Comparison of ENCODE assay signal across 8 cellular contexts in genomic region chr22:31497148-31497938, GRCh38. TPM values are rescaled to one million over a fixed set of nuclear protein-coding genes. Genes with fewer than 3 reads are reported as not detected.
DNase-seq lines count a peak whose midpoint lies in the region; ATAC-seq and TF ChIP-seq lines count a peak whose summit lies in the region.

No MANE protein-coding gene starts in this region.

- H3K27me3 ChIP-seq in liver (ENCODE audit: control insufficient read depth in 4 of 4, insufficient read depth in 4 of 4, low read length in 3 of 4) (no peaks in the 10 kb centered on the region), tibial nerve (no peaks in the 10 kb centered on the region)

- TF ChIP-seq CTCF in liver (IDR thresholded peaks at IDR 0.05; ENCODE audit: low read depth, low read length, missing input control), result no peak
- no peak for TF ChIP-seq CTCF in tibial nerve (IDR thresholded peaks at IDR 0.05)

- intact Hi-C loops in activated naive CD4-positive, alpha-beta T cell treated with anti-CD3 and anti-CD28 coated beads for 36 hours (cut with micrococcal nuclease), result loop anchor here (1.0 to 10.0 kb wide), 4 partner anchors 29 to 283 kb away; partner anchors contain the start of genes DRG1, LIMK2 and PATZ1

- no peak for TF ChIP-seq POLR2A in tibial nerve (IDR thresholded peaks at IDR 0.05)

- H3K4me1 ChIP-seq in liver (ENCODE audit: control insufficient read depth in 4 of 4, insufficient read depth in 4 of 4, low read length in 3 of 4) (peaks cover 0 to 13% (median 6%) of the 10 kb centered on the region in 4 donors), tibial nerve (peaks cover 0 to 25% (median 0%) of the 10 kb centered on the region in 4 donors)

- H3K36me3 Mint-ChIP-seq in activated naive CD4-positive, alpha-beta T cell treated with anti-CD3 and anti-CD28 coated beads for 36 hours (ENCODE audit: low read depth), result peaks cover 21% of the 10 kb centered on the region
- H3K36me3 Mint-ChIP-seq in activated naive CD8-positive, alpha-beta T cell treated with anti-CD3 and anti-CD28 coated beads, Interleukin-2, amount 50 U/mL, for 24 hours (ENCODE audit: low read depth), result peaks cover 36% of the 10 kb centered on the region

- H3K4me3 ChIP-seq in liver (ENCODE audit: low read depth in 1 of 3, low read length in 3 of 3) (peak overlapping the region; percentile 75 to 88 (median 78)), tibial nerve (peak overlapping the region; percentile 66 to 97 (median 70))

- WGBS in liver, result 78% methylated on average over 10 of the region's 10 CpGs
- 85 to 87% methylated on average over 10 of the region's 10 CpGs for WGBS in tibial nerve, 2 donors

- peak overlapping the region; percentile 94 for H3K27ac Mint-ChIP-seq in activated naive CD4-positive, alpha-beta T cell treated with anti-CD3 and anti-CD28 coated beads for 36 hours
- peak overlapping the region; percentile 81 for H3K27ac Mint-ChIP-seq in activated naive CD8-positive, alpha-beta T cell treated with anti-CD3 and anti-CD28 coated beads, Interleukin-2, amount 50 U/mL, for 24 hours

- ATAC-seq in activated naive CD8-positive, alpha-beta T cell treated with anti-CD3 and anti-CD28 coated beads, Interleukin-2, amount 50 U/mL, for 24 hours, result no peak
- ATAC-seq in HG03432 (IDR thresholded peaks at IDR 0.05; ENCODE audit: unreplicated experiment), result no peak

- H3K27me3 Mint-ChIP-seq in activated naive CD4-positive, alpha-beta T cell treated with anti-CD3 and anti-CD28 coated beads for 36 hours (ENCODE audit: low read depth), result no peaks in the 10 kb centered on the region
- H3K27me3 Mint-ChIP-seq in activated naive CD8-positive, alpha-beta T cell treated with anti-CD3 and anti-CD28 coated beads, Interleukin-2, amount 50 U/mL, for 24 hours, result no peaks in the 10 kb centered on the region

- no peak for DNase-seq in activated naive CD4-positive, alpha-beta T cell treated with anti-CD3 and anti-CD28 coated beads for 36 hours
- no peak for DNase-seq in activated naive CD4-positive, alpha-beta T cell treated with Interleukin-2 at 50 U/mL for 16 hours
- no peak for DNase-seq in activated naive CD8-positive, alpha-beta T cell treated with anti-CD3 and anti-CD28 coated beads, Interleukin-2, amount 50 U/mL, for 24 hours
- DNase-seq in tibial nerve (ENCODE audit: low spot score in 2 of 2), result no peak
- DNase-seq in iPS-NIHi7 (ENCODE audit: extremely low spot score), result no peak
- no peak for DNase-seq in SW 1271 (lab: John Stamatoyannopoulos, UW)

- TF ChIP-seq EP300 in tibial nerve (IDR thresholded peaks at IDR 0.05), result no peak

- no peak overlapping the region for H3K27ac ChIP-seq in liver (ENCODE audit: low read depth in 1 of 2, low read length in 2 of 2)
- peak overlapping the region in 3 of 4 donors; percentile 78 to 88 (median 79) for H3K27ac ChIP-seq in tibial nerve

- H3K9me3 Mint-ChIP-seq in activated naive CD4-positive, alpha-beta T cell treated with anti-CD3 and anti-CD28 coated beads for 36 hours, result no peaks in the 10 kb centered on the region
- H3K9me3 Mint-ChIP-seq in activated naive CD8-positive, alpha-beta T cell treated with anti-CD3 and anti-CD28 coated beads, Interleukin-2, amount 50 U/mL, for 24 hours, result no peaks in the 10 kb centered on the region

- TF ChIP-seq RAD21 in liver (IDR thresholded peaks at IDR 0.05), result no peak

- H3K9ac ChIP-seq in liver (ENCODE audit: low read depth in 1 of 2, low read length in 2 of 2), result no peak overlapping the region

- peaks cover 52% of the 10 kb centered on the region for H3K4me1 Mint-ChIP-seq in activated naive CD4-positive, alpha-beta T cell treated with anti-CD3 and anti-CD28 coated beads for 36 hours (ENCODE audit: low read depth)
- peaks cover 58% of the 10 kb centered on the region for H3K4me1 Mint-ChIP-seq in activated naive CD8-positive, alpha-beta T cell treated with anti-CD3 and anti-CD28 coated beads, Interleukin-2, amount 50 U/mL, for 24 hours

- CTCF ChIA-PET in activated naive CD4-positive, alpha-beta T cell treated with anti-CD3 and anti-CD28 coated beads for 36 hours (lab: Charles Lee), result no interaction called here

- H3K9me3 ChIP-seq in liver (ENCODE audit: control insufficient read depth in 4 of 4, low read length in 3 of 4), result no peaks in the 10 kb centered on the region
- H3K9me3 ChIP-seq in tibial nerve, result no peaks in the 10 kb centered on the region

- no peaks in the 10 kb centered on the region for H3K36me3 ChIP-seq in liver (ENCODE audit: control insufficient read depth in 4 of 4, insufficient read depth in 3 of 4, low read depth in 1 of 4, low read length in 3 of 4)
- H3K36me3 ChIP-seq in tibial nerve, result peaks cover 0 to 12% (median 0%) of the 10 kb centered on the region in 3 donors

- peak overlapping the region; percentile 94 for H3K4me3 Mint-ChIP-seq in activated naive CD4-positive, alpha-beta T cell treated with anti-CD3 and anti-CD28 coated beads for 36 hours
- peak overlapping the region; percentile 88 for H3K4me3 Mint-ChIP-seq in activated naive CD8-positive, alpha-beta T cell treated with anti-CD3 and anti-CD28 coated beads, Interleukin-2, amount 50 U/mL, for 24 hours

TF ChIP-seq in liver, 16 proteins besides CTCF, POLR2A, EP300 and RAD21:
- no peak for TF ChIP-seq HNF4A (conservative IDR thresholded peaks at IDR 0.05)
- no peak for TF ChIP-seq MAX (IDR thresholded peaks at IDR 0.05)
- no peak for TF ChIP-seq GABPA (IDR thresholded peaks at IDR 0.05 in 1 of 2, conservative IDR thresholded peaks at IDR 0.05 in 1 of 2)
- no peak for TF ChIP-seq YY1 (IDR thresholded peaks at IDR 0.05)
- TF ChIP-seq REST (IDR thresholded peaks at IDR 0.05), result no peak
- no peak for TF ChIP-seq FOXA1 (IDR thresholded peaks at IDR 0.05)
- TF ChIP-seq TAF1 (conservative IDR thresholded peaks at IDR 0.05), result no peak
- no peak for TF ChIP-seq ATF3 (IDR thresholded peaks at IDR 0.05)
- no peak for TF ChIP-seq FOXA2 (IDR thresholded peaks at IDR 0.05)
- TF ChIP-seq SP1 (IDR thresholded peaks at IDR 0.05), result no peak
- TF ChIP-seq NR2F2 (IDR thresholded peaks at IDR 0.05), result no peak
- no peak for TF ChIP-seq HNF4G (IDR thresholded peaks at IDR 0.05)
- no peak for TF ChIP-seq EGR1 (IDR thresholded peaks at IDR 0.05; ENCODE audit: low read depth in 2 of 2)
- no peak for TF ChIP-seq ZBTB33 (IDR thresholded peaks at IDR 0.05)
- TF ChIP-seq RXRA (IDR thresholded peaks at IDR 0.05), result no peak
- TF ChIP-seq JUND (IDR thresholded peaks at IDR 0.05), result no peak

RNA-seq across cellular contexts. Expression of gene SFI1, which starts 1.0 kb away (rescaled TPM):
- 100 to 1,000 TPM; 147 to 155 TPM for total RNA-seq in activated naive CD4-positive, alpha-beta T cell treated with anti-CD3 and anti-CD28 coated beads for 36 hours
- total RNA-seq in liver, result 10 to 100 TPM; 11.0 to 16.2 TPM
- 1 to 10 TPM; 3.1 to 3.7 TPM for polyA plus RNA-seq in liver
- 10 to 100 TPM; 30.4 to 66.9 (median 49.5) TPM for total RNA-seq in tibial nerve

RNA-seq across cellular contexts. Expression of gene EIF4ENIF1, which starts 7.7 kb away (rescaled TPM):
- total RNA-seq in activated naive CD4-positive, alpha-beta T cell treated with anti-CD3 and anti-CD28 coated beads for 36 hours, result 10 to 100 TPM; 28.1 to 29.0 TPM
- total RNA-seq in liver, result 1 to 10 TPM; 7.0 to 7.1 TPM
- polyA plus RNA-seq in liver, result 1 to 10 TPM; 4.6 to 5.1 TPM
- total RNA-seq in tibial nerve, result 10 to 100 TPM; 14.4 to 31.8 (median 17.5) TPM

Comparison
In these comparisons a context has a peak if more than half of its experiments do, and no peak if none do; other contexts are left out.
1. H3K27ac ChIP-seq: peak in tibial nerve (3 of 4); none in liver (0 of 2).